Comparison of ENCODE assay signal across 8 cellular contexts in the genomic region with DNA sequence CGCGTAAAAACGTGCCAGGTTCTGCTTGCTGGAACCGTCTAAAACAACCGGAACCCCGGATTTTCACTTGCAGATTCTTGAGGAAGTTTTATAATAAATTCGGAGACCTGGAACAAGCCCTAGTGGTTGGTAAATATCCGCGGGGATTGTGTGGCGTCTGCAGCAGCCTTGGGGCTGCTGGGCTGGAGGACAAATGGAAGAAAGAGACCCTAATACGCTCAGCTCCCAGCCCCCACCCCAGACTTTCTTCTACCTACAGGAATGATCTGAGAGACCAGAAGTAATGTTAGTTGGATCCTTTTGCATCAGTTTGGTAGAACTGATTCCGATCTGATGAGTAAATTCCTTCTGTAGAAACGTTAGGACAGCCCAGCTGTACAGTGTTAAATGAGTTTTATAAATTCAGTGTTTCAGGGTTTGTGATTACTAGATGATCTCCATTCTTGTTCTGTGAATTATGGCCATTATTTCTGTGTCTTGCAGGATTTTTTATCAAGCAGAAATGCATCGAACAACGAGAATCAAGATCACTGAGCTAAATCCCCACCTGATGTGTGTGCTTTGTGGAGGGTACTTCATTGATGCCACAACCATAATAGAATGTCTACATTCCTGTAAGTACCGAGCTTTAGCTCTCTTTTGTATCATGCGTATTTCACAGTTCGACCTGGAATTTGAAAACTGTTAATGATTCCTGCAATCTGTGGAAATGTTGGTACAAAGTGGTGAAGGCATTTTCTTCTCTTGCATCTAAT. TPM values are rescaled to one million over a fixed set of nuclear protein-coding genes. Genes with fewer than 3 reads are reported as not detected.
DNase-seq lines count a peak whose midpoint lies in the region; ATAC-seq and TF ChIP-seq lines count a peak whose summit lies in the region.

No MANE protein-coding gene starts in this region.

- H3K36me3 Mint-ChIP-seq in activated naive CD4-positive, alpha-beta T cell treated with anti-CD3 and anti-CD28 coated beads for 36 hours (ENCODE audit: low read depth), result peaks cover 14% of the 10 kb centered on the region

- H3K27ac Mint-ChIP-seq in activated naive CD4-positive, alpha-beta T cell treated with anti-CD3 and anti-CD28 coated beads for 36 hours, result no peak overlapping the region

- no peak for DNase-seq in activated naive CD4-positive, alpha-beta T cell treated with anti-CD3 and anti-CD28 coated beads for 36 hours
- DNase-seq in activated naive CD4-positive, alpha-beta T cell treated with Interleukin-2 at 50 U/mL for 16 hours, result no peak
- DNase-seq in ascending aorta (ENCODE audit: low spot score in 2 of 2) (no peak), lower lobe of right lung (no peak), upper lobe of left lung (no peak), iPS-NIHi11 (ENCODE audit: low spot score) (no peak), SK-N-DZ (ENCODE audit: low spot score) (no peak)

- ATAC-seq in lower lobe of right lung (no peak), upper lobe of left lung (ENCODE audit: low FRiP score in 2 of 2) (no peak), HG02610 (IDR thresholded peaks at IDR 0.05; ENCODE audit: unreplicated experiment) (no peak)

- CTCF ChIA-PET in activated naive CD4-positive, alpha-beta T cell treated with anti-CD3 and anti-CD28 coated beads for 36 hours (lab: Charles Lee), result interaction anchor here (0.6 to 1.1 kb wide), 3 partner anchors 14 to 114 kb away, joined by 3 read pairs; no protein-coding TSS in a partner anchor

- H3K27me3 ChIP-seq in ascending aorta (no peaks in the 10 kb centered on the region), lower lobe of right lung (ENCODE audit: low read depth) (peaks cover 9% of the 10 kb centered on the region), upper lobe of left lung (peaks cover 0 to 3% (median 1%) of the 10 kb centered on the region in 4 donors)

- H3K27ac ChIP-seq in ascending aorta (peak overlapping the region; percentile 73 to 75), lower lobe of right lung (peak overlapping the region; percentile 44), upper lobe of left lung (peak overlapping the region; percentile 37 to 84 (median 60))

- H3K36me3 ChIP-seq in ascending aorta, result peaks cover 19 to 27% of the 10 kb centered on the region in 2 donors
- peaks cover 41% of the 10 kb centered on the region for H3K36me3 ChIP-seq in lower lobe of right lung
- H3K36me3 ChIP-seq in upper lobe of left lung, result peaks cover 0 to 37% (median 17%) of the 10 kb centered on the region in 4 donors

- H3K4me1 ChIP-seq in ascending aorta, result peaks cover 8 to 19% of the 10 kb centered on the region in 2 donors
- peaks cover 40% of the 10 kb centered on the region for H3K4me1 ChIP-seq in lower lobe of right lung
- peaks cover 23 to 36% (median 35%) of the 10 kb centered on the region in 4 donors for H3K4me1 ChIP-seq in upper lobe of left lung

- H3K4me3 Mint-ChIP-seq in activated naive CD4-positive, alpha-beta T cell treated with anti-CD3 and anti-CD28 coated beads for 36 hours, result peak overlapping the region; percentile 63

- H3K9me3 Mint-ChIP-seq in activated naive CD4-positive, alpha-beta T cell treated with anti-CD3 and anti-CD28 coated beads for 36 hours, result no peaks in the 10 kb centered on the region

- TF ChIP-seq EP300 in upper lobe of left lung (IDR thresholded peaks at IDR 0.05), result no peak

- H3K4me3 ChIP-seq in ascending aorta (peak overlapping the region; percentile 46 to 85), lower lobe of right lung (peak overlapping the region; percentile 64), upper lobe of left lung (peak overlapping the region; percentile 47 to 73 (median 68))

- no peak for TF ChIP-seq POLR2A in upper lobe of left lung (IDR thresholded peaks at IDR 0.05)

- peaks cover 21% of the 10 kb centered on the region for H3K4me1 Mint-ChIP-seq in activated naive CD4-positive, alpha-beta T cell treated with anti-CD3 and anti-CD28 coated beads for 36 hours (ENCODE audit: low read depth)

- TF ChIP-seq CTCF in ascending aorta (IDR thresholded peaks at IDR 0.05) (no peak), lower lobe of right lung (IDR thresholded peaks at IDR 0.05) (no peak), upper lobe of left lung (IDR thresholded peaks at IDR 0.05) (peak in 1 of 6 experiments; percentile 17)

- intact Hi-C loops in activated naive CD4-positive, alpha-beta T cell treated with anti-CD3 and anti-CD28 coated beads for 36 hours (cut with micrococcal nuclease), result no loop called here
- intact Hi-C loops in ascending aorta (cut with DNase I) (loop anchor here (1.0 to 10.0 kb wide), 2 partner anchors 9 to 769 kb away; a partner anchor contains a TSS), lower lobe of right lung (cut with DNase I) (no loop called here)

- H3K9me3 ChIP-seq in ascending aorta (no peaks in the 10 kb centered on the region), lower lobe of right lung (no peaks in the 10 kb centered on the region), upper lobe of left lung (no peaks in the 10 kb centered on the region)

- peaks cover 45% of the 10 kb centered on the region for H3K27me3 Mint-ChIP-seq in activated naive CD4-positive, alpha-beta T cell treated with anti-CD3 and anti-CD28 coated beads for 36 hours (ENCODE audit: low read depth)

- WGBS in upper lobe of left lung, 2 donors, result 33 to 55% methylated on average over 12 to 17 of the region's 18 CpGs

RNA-seq across cellular contexts. Expression of a gene that starts 5.2 kb away (rescaled TPM):
- 10 to 100 TPM; 28.2 to 32.1 TPM for total RNA-seq in activated naive CD4-positive, alpha-beta T cell treated with anti-CD3 and anti-CD28 coated beads for 36 hours
- total RNA-seq in ascending aorta (50.1 TPM), lower lobe of right lung (48.4 TPM), upper lobe of left lung (10 to 100 TPM; 13.0 to 73.3 (median 41.5) TPM)
- 70.7 and 80.8 TPM in 2 replicates for polyA plus RNA-seq in SK-N-DZ (2014; cell fraction: cytosol; rRNA removed)
- polyA plus RNA-seq in SK-N-DZ (2014; cell fraction: nucleus; rRNA removed), result 185 and 210 TPM in 2 replicates

RNA-seq across cellular contexts. Expression of a gene that starts 9.9 kb away (rescaled TPM):
- 10 to 100 TPM; 64.5 to 69.4 TPM for total RNA-seq in activated naive CD4-positive, alpha-beta T cell treated with anti-CD3 and anti-CD28 coated beads for 36 hours
- total RNA-seq in ascending aorta (21.9 TPM), lower lobe of right lung (51.0 TPM), upper lobe of left lung (100 to 1,000 TPM in 1 of 6 donors, 10 to 100 TPM in 5; 11.0 to 312 (median 39.6) TPM)
- 178 and 194 TPM in 2 replicates for polyA plus RNA-seq in SK-N-DZ (2014; cell fraction: cytosol; rRNA removed)
- polyA plus RNA-seq in SK-N-DZ (2014; cell fraction: nucleus; rRNA removed), result 156 and 210 TPM in 2 replicates

RNA-seq across cellular contexts. Expression of a gene that starts 19.2 kb away (rescaled TPM):
- total RNA-seq in activated naive CD4-positive, alpha-beta T cell treated with anti-CD3 and anti-CD28 coated beads for 36 hours, result not detected
- total RNA-seq in ascending aorta (not detected), lower lobe of right lung (10.4 TPM), upper lobe of left lung (10 to 100 TPM in 2 of 6 donors, 1 to 10 TPM in 3, under 1 TPM in 1; 0.74 to 44.1 (median 8.7) TPM)
- polyA plus RNA-seq in SK-N-DZ (2014; cell fraction: cytosol; rRNA removed), result 0.56 and 0.81 TPM in 2 replicates
- 0.79 and 1.1 TPM in 2 replicates for polyA plus RNA-seq in SK-N-DZ (2014; cell fraction: nucleus; rRNA removed)
